In the genomic region with DNA sequence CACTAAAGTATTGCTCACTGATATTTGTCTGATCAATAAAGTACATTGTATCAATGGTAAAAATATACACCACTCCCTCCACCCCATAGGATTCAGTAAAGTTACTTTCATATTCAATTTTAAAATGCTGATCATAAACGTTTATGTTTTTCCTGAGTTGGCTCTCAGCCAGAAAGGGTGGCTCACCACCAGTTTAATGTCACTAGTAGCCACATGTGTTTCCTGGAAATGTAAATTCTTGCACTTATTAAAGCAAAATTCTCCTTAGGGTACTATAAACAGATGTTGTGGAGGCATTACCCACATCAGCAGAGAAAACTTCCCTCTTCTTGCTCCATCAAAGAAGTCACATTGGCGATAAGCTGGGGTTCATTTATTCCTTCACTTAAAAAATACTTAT, we compare ENCODE assay signal across 26 cellular contexts.
"Had no signal": no experiment of that assay in that cellular context is flagged by ENCODE, and none has a peak within 500 bp of the region (broad histone marks: within the 10 kb centered on the region; RNA-seq: fewer than 3 reads in every experiment).

No MANE protein-coding gene starts in this region.

- H3K27ac ChIP-seq: ascending aorta, body of pancreas, coronary artery had no signal

- H3K36me3 ChIP-seq: ascending aorta had no signal

- H3K4me3 Mint-ChIP-seq: activated CD4-positive, alpha-beta memory T cell treated with anti-CD3 and anti-CD28 coated beads for 36 hours; activated CD4-positive, alpha-beta T cell treated with anti-CD3 and anti-CD28 coated beads, Interleukin-2, amount 10 ng/mL, durations not matched to agents 24 days and 14 days; activated naive CD8-positive, alpha-beta T cell treated with anti-CD3 and anti-CD28 coated beads, Interleukin-2, amount 50 U/mL, for 24 hours; activated T-cell treated with anti-CD3 and anti-CD28 coated beads, Interleukin-2, amount 50 U/mL, for 4 hours; WTC11 had no signal

- DNase-seq: activated CD4-positive, alpha-beta memory T cell treated with anti-CD3 and anti-CD28 coated beads for 36 hours; activated CD4-positive, alpha-beta T cell treated with anti-CD3 and anti-CD28 coated beads, Interleukin-2, amount 10 ng/mL, durations not matched to agents 24 days and 14 days; activated CD4-positive, CD25-positive, alpha-beta regulatory T cell treated with anti-CD3 and anti-CD28 coated beads, Interleukin-2, amount 50 U/mL, for 72 hours; activated CD8-positive, alpha-beta memory T cell treated with anti-CD3 and anti-CD28 coated beads for 24 hours; activated effector memory CD4-positive, alpha-beta T cell treated with anti-CD3 and anti-CD28 coated beads, Interleukin-2, amount 50 U/mL, for 16 hours; activated naive CD4-positive, alpha-beta T cell treated with Interleukin-2 at 50 U/mL for 16 hours; activated naive CD8-positive, alpha-beta T cell treated with anti-CD3 and anti-CD28 coated beads, Interleukin-2, amount 50 U/mL, for 24 hours; activated T-cell treated with anti-CD3 and anti-CD28 coated beads, Interleukin-2, amount 50 U/mL, for 4 hours; amniotic stem cell; body of pancreas; central memory CD4-positive, alpha-beta T cell; NCI-H1092 treated with DMSO at 0.1 percent for 48 hours; NCI-H1417 treated with DMSO at 0.1 percent for 48 hours; NCI-H1694; NCI-H2029; NCI-H2107; NCI-H2171 treated with DMSO at 0.1 percent for 48 hours; NCI-H226; NCI-H526; PC-3; SHP77 treated with DMSO at 0.1 percent for 48 hours; T-helper 1 cell had no signal

- H3K4me3 ChIP-seq: ascending aorta, body of pancreas, coronary artery had no signal

- H3K9me3 ChIP-seq: ascending aorta, body of pancreas had no signal

- H3K27me3 Mint-ChIP-seq: activated naive CD8-positive, alpha-beta T cell treated with anti-CD3 and anti-CD28 coated beads, Interleukin-2, amount 50 U/mL, for 24 hours had no signal

- H3K27me3 ChIP-seq: ascending aorta, body of pancreas had no signal

- ATAC-seq: activated naive CD4-positive, alpha-beta T cell treated with anti-CD3 and anti-CD28 coated beads, Interleukin-2, amount 50 U/mL, for 72 hours; activated naive CD8-positive, alpha-beta T cell treated with anti-CD3 and anti-CD28 coated beads, Interleukin-2, amount 50 U/mL, for 24 hours; activated T-cell treated with anti-CD3 and anti-CD28 coated beads, Interleukin-2, amount 50 U/mL, for 4 hours; body of pancreas; PC-3; WTC11 had no signal

- H3K9me3 Mint-ChIP-seq: activated CD4-positive, alpha-beta memory T cell treated with anti-CD3 and anti-CD28 coated beads for 36 hours; activated CD4-positive, alpha-beta T cell treated with anti-CD3 and anti-CD28 coated beads, Interleukin-2, amount 10 ng/mL, durations not matched to agents 24 days and 14 days; activated naive CD8-positive, alpha-beta T cell treated with anti-CD3 and anti-CD28 coated beads, Interleukin-2, amount 50 U/mL, for 24 hours; activated T-cell treated with anti-CD3 and anti-CD28 coated beads, Interleukin-2, amount 50 U/mL, for 4 hours had no signal

- H3K4me1 Mint-ChIP-seq: activated CD4-positive, alpha-beta T cell treated with anti-CD3 and anti-CD28 coated beads, Interleukin-2, amount 10 ng/mL, durations not matched to agents 24 days and 14 days; activated naive CD8-positive, alpha-beta T cell treated with anti-CD3 and anti-CD28 coated beads, Interleukin-2, amount 50 U/mL, for 24 hours had no signal

- H3K27ac Mint-ChIP-seq: activated CD4-positive, alpha-beta memory T cell treated with anti-CD3 and anti-CD28 coated beads for 36 hours; activated CD4-positive, alpha-beta T cell treated with anti-CD3 and anti-CD28 coated beads, Interleukin-2, amount 10 ng/mL, durations not matched to agents 24 days and 14 days; activated naive CD4-positive, alpha-beta T cell treated with anti-CD3 and anti-CD28 coated beads, Interleukin-2, amount 50 U/mL, for 72 hours; activated naive CD8-positive, alpha-beta T cell treated with anti-CD3 and anti-CD28 coated beads, Interleukin-2, amount 50 U/mL, for 24 hours; WTC11 had no signal

- H3K4me1 ChIP-seq: ascending aorta, body of pancreas had no signal

- H3K36me3 Mint-ChIP-seq: activated CD4-positive, alpha-beta memory T cell treated with anti-CD3 and anti-CD28 coated beads for 36 hours; activated naive CD4-positive, alpha-beta T cell treated with anti-CD3 and anti-CD28 coated beads, Interleukin-2, amount 50 U/mL, for 72 hours; WTC11 had no signal
